In the genomic region with DNA sequence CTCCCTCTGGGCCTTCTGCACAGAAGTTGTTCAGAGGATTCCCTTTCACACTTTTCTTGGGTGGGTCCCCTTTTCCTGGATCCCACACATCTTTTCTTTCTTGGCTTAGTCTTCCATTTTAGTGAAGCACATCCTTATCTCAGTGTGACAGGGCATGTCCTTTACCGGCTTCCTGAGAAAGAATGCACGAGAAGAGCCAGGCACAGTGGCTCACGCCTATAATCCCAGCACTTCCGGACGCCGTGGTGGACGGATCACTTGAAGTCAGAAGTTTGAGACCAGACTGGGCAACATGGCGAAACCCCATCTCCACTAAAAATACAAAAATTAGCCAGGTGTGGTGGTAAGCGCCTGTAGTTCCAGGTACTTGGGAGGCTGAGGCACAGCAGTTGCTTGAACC, we compare ENCODE assay signal across 29 cellular contexts.
"Had no signal": no experiment of that assay in that cellular context is flagged by ENCODE, and none has a peak within 500 bp of the region (broad histone marks: within the 10 kb centered on the region; RNA-seq: fewer than 3 reads in every experiment).

No MANE protein-coding gene starts in this region.

- H3K27me3 ChIP-seq: testis, thyroid gland, tibial nerve, uterus, vagina had no signal

- H3K36me3 ChIP-seq: stomach, suprapubic skin, thoracic aorta, thyroid gland, tibial artery, tibial nerve, transverse colon, upper lobe of left lung, upper lobe of right lung, uterus, vagina had no signal

- H3K4me3 Mint-ChIP-seq: stimulated activated effector memory CD8-positive, alpha-beta T cell treated with anti-CD3 and anti-CD28 coated beads, Interleukin-12 subunit alpha, Interleukin-12 subunit beta, amount 100 ng/mL, for 72 hours; stimulated activated memory B cell treated with anti-CD40 and anti-IgM and Interleukin-4, amounts not matched to agents 10 μg/mL and 1 μg/mL and 100 μg/mL, for 72 hours; stimulated activated naive B cell treated with anti-CD40 and anti-IgM and Interleukin-4, amounts not matched to agents 10 μg/mL and 1 μg/mL and 100 μg/mL, for 72 hours; stimulated activated naive CD8-positive, alpha-beta T cell treated with anti-CD3 and anti-CD28 coated beads, Interleukin-15, amount 100 ng/mL, for 72 hours; stimulated activated naive CD8-positive, alpha-beta T cell treated with anti-CD3 and anti-CD28 coated beads, Interleukin-15, Interleukin-2, amounts not matched to agents 100 ng/mL and 50 ng/mL, for 24 hours; type B pancreatic cell had no signal

- H3K9me3 ChIP-seq: stomach, suprapubic skin, testis, thoracic aorta, thyroid gland, tibial artery, tibial nerve, transverse colon, upper lobe of left lung, upper lobe of right lung, uterus, vagina had no signal

- H3K4me3 ChIP-seq: stomach, suprapubic skin, testis, thoracic aorta, thyroid gland, tibial artery, tibial nerve, transverse colon, upper lobe of left lung, upper lobe of right lung, uterus, vagina had no signal

- ATAC-seq: stimulated activated effector memory CD8-positive, alpha-beta T cell treated with anti-CD3 and anti-CD28 coated beads, Interleukin-12 subunit alpha, Interleukin-12 subunit beta, amount 100 ng/mL, for 72 hours; stimulated activated memory B cell treated with anti-CD40 and anti-IgM and Interleukin-4, amounts not matched to agents 10 μg/mL and 1 μg/mL and 100 μg/mL, for 72 hours; stimulated activated naive B cell treated with anti-CD40 and anti-IgM and Interleukin-4, amounts not matched to agents 10 μg/mL and 1 μg/mL and 100 μg/mL, for 72 hours; stimulated activated naive CD8-positive, alpha-beta T cell treated with anti-CD3 and anti-CD28 coated beads, Interleukin-15, amount 100 ng/mL, for 72 hours; stimulated activated naive CD8-positive, alpha-beta T cell treated with anti-CD3 and anti-CD28 coated beads, Interleukin-15, Interleukin-2, amounts not matched to agents 100 U/mL and 50 U/mL, for 24 hours; upper lobe of right lung had no signal

- H3K27ac Mint-ChIP-seq: stimulated activated effector memory CD8-positive, alpha-beta T cell treated with anti-CD3 and anti-CD28 coated beads, Interleukin-12 subunit alpha, Interleukin-12 subunit beta, amount 100 ng/mL, for 72 hours; stimulated activated memory B cell treated with anti-CD40 and anti-IgM and Interleukin-4, amounts not matched to agents 10 μg/mL and 1 μg/mL and 100 μg/mL, for 72 hours; stimulated activated naive B cell treated with anti-CD40 and anti-IgM and Interleukin-4, amounts not matched to agents 10 μg/mL and 1 μg/mL and 100 μg/mL, for 72 hours; stimulated activated naive CD8-positive, alpha-beta T cell treated with anti-CD3 and anti-CD28 coated beads, Interleukin-15, amount 100 ng/mL, for 72 hours; stimulated activated naive CD8-positive, alpha-beta T cell treated with anti-CD3 and anti-CD28 coated beads, Interleukin-15, Interleukin-2, amounts not matched to agents 100 ng/mL and 50 ng/mL, for 24 hours; type B pancreatic cell had no signal

- FAIRE-seq: urothelium cell line had no signal

- H3K36me3 Mint-ChIP-seq: stimulated activated effector memory CD8-positive, alpha-beta T cell treated with anti-CD3 and anti-CD28 coated beads, Interleukin-12 subunit alpha, Interleukin-12 subunit beta, amount 100 ng/mL, for 72 hours; stimulated activated memory B cell treated with anti-CD40 and anti-IgM and Interleukin-4, amounts not matched to agents 10 μg/mL and 1 μg/mL and 100 μg/mL, for 72 hours; stimulated activated naive B cell treated with anti-CD40 and anti-IgM and Interleukin-4, amounts not matched to agents 10 μg/mL and 1 μg/mL and 100 μg/mL, for 72 hours; type B pancreatic cell had no signal

- H3K4me1 Mint-ChIP-seq: stimulated activated memory B cell treated with anti-CD40 and anti-IgM and Interleukin-4, amounts not matched to agents 10 μg/mL and 1 μg/mL and 100 μg/mL, for 72 hours; stimulated activated naive B cell treated with anti-CD40 and anti-IgM and Interleukin-4, amounts not matched to agents 10 μg/mL and 1 μg/mL and 100 μg/mL, for 72 hours; stimulated activated naive CD8-positive, alpha-beta T cell treated with anti-CD3 and anti-CD28 coated beads, Interleukin-15, amount 100 ng/mL, for 72 hours had no signal

- H3K27ac ChIP-seq: stomach, suprapubic skin, testis, thoracic aorta, thyroid gland, tibial artery, tibial nerve, transverse colon, upper lobe of left lung, upper lobe of right lung, uterus, vagina had no signal

- H3K9me3 Mint-ChIP-seq: stimulated activated effector memory CD8-positive, alpha-beta T cell treated with anti-CD3 and anti-CD28 coated beads, Interleukin-12 subunit alpha, Interleukin-12 subunit beta, amount 100 ng/mL, for 72 hours; stimulated activated memory B cell treated with anti-CD40 and anti-IgM and Interleukin-4, amounts not matched to agents 10 μg/mL and 1 μg/mL and 100 μg/mL, for 72 hours; stimulated activated naive B cell treated with anti-CD40 and anti-IgM and Interleukin-4, amounts not matched to agents 10 μg/mL and 1 μg/mL and 100 μg/mL, for 72 hours; stimulated activated naive CD8-positive, alpha-beta T cell treated with anti-CD3 and anti-CD28 coated beads, Interleukin-15, amount 100 ng/mL, for 72 hours; stimulated activated naive CD8-positive, alpha-beta T cell treated with anti-CD3 and anti-CD28 coated beads, Interleukin-15, Interleukin-2, amounts not matched to agents 100 ng/mL and 50 ng/mL, for 24 hours; type B pancreatic cell had no signal

- DNase-seq: stimulated activated CD4-positive, alpha-beta T cell treated with anti-CD3 and anti-CD28 coated beads, Interleukin-2, amount 100 ng/mL, for 48 hours; stimulated activated CD4-positive, alpha-beta T cell treated with anti-CD3 and anti-CD28 coated beads, Interleukin-4, amount 100 ng/mL, for 1 hour; stimulated activated CD4-positive, alpha-beta T cell treated with anti-CD3 and anti-CD28 coated beads, Interleukin-4, amount 100 ng/mL, for 24 hours; stimulated activated CD4-positive, alpha-beta T cell treated with anti-CD3 and anti-CD28 coated beads, Interleukin-4, amount 100 ng/mL, for 4 hours; stimulated activated CD8-positive, alpha-beta memory T cell treated with anti-CD3 and anti-CD28 coated beads, Interleukin-4, amount 100 ng/mL, for 48 hours; stimulated activated naive B cell treated with anti-CD40 and anti-IgM and Interleukin-4, amounts not matched to agents 10 μg/mL and 1 μg/mL and 100 μg/mL, for 72 hours; stimulated activated naive CD4-positive, alpha-beta T cell; stimulated activated naive CD4-positive, alpha-beta T cell treated with Interleukin-2 at 50 U/mL for 16 hours; stimulated activated naive CD8-positive, alpha-beta T cell treated with anti-CD3 and anti-CD28 coated beads, Interleukin-15, amount 100 ng/mL, for 72 hours; stimulated activated naive CD8-positive, alpha-beta T cell treated with anti-CD3 and anti-CD28 coated beads, Interleukin-15, Interleukin-2, amounts not matched to agents 100 U/mL and 50 U/mL, for 24 hours; stomach; substantia nigra; testis; thyroid gland; tibial artery; transverse colon; trophoblast cell; upper lobe of left lung; upper lobe of right lung; uterus had no signal

- H3K4me1 ChIP-seq: stomach, suprapubic skin, testis, thyroid gland, tibial artery, tibial nerve, transverse colon, upper lobe of left lung, upper lobe of right lung, uterus, vagina had no signal
